In genomic region chr7:91289633-91290260, GRCh38 we compare ENCODE assay signal across 15 cellular contexts.
"Had no signal": no experiment of that assay in that cellular context is flagged by ENCODE, and none has a peak within 500 bp of the region (broad histone marks: within the 10 kb centered on the region; RNA-seq: fewer than 3 reads in every experiment).

No MANE protein-coding gene starts in this region.

- H3K27me3 ChIP-seq: adrenal gland had no signal

- H3K27me3 Mint-ChIP-seq: natural killer cell treated with Interleukin-12 subunit alpha and Interleukin-12 subunit beta and Interleukin-15 and Interleukin-18, amount 100 ng/mL, for 72 hours had no signal

- ATAC-seq: left cardiac atrium; natural killer cell treated with Interleukin-12 subunit alpha and Interleukin-12 subunit beta and Interleukin-15 and Interleukin-18, amount 100 ng/mL, for 72 hours; stimulated activated naive CD8-positive, alpha-beta T cell treated with anti-CD3 and anti-CD28 coated beads, Interleukin-15, amount 100 ng/mL, for 72 hours had no signal

- H3K36me3 ChIP-seq: adrenal gland, thoracic aorta had no signal

- H3K36me3 Mint-ChIP-seq: natural killer cell treated with Interleukin-12 subunit alpha and Interleukin-12 subunit beta and Interleukin-15 and Interleukin-18, amount 100 ng/mL, for 72 hours had no signal

- H3K4me3 Mint-ChIP-seq: activated B cell treated with CpG ODN at 0.5 μM for 24 hours; natural killer cell treated with Interleukin-12 subunit alpha and Interleukin-12 subunit beta and Interleukin-15 and Interleukin-18, amount 100 ng/mL, for 72 hours; stimulated activated naive CD8-positive, alpha-beta T cell treated with anti-CD3 and anti-CD28 coated beads, Interleukin-15, amount 100 ng/mL, for 72 hours; T-helper 1 cell treated with Interleukin-12 subunit alpha and Interleukin-12 subunit beta and Interleukin-4 antibody, amounts not matched to agents 30 μg/mL and 1 μg/mL, for 36 hours had no signal

- H3K4me1 Mint-ChIP-seq: activated B cell treated with CpG ODN at 0.5 μM for 24 hours; stimulated activated naive CD8-positive, alpha-beta T cell treated with anti-CD3 and anti-CD28 coated beads, Interleukin-15, amount 100 ng/mL, for 72 hours had no signal

- DNase-seq: activated B cell treated with CpG ODN at 0.5 μM for 24 hours; activated CD4-positive, alpha-beta T cell treated with anti-CD3 and anti-CD28 coated beads, Interleukin-2, amount 50 U/mL, for 1 hour; activated naive CD4-positive, alpha-beta T cell treated with anti-CD3 and anti-CD28 coated beads, Interleukin-2, amount 50 U/mL, for 16 hours; adrenal gland; erythroblast; hypothalamus; left cardiac atrium; occipital lobe; stimulated activated CD4-positive, alpha-beta T cell treated with anti-CD3 and anti-CD28 coated beads, Interleukin-4, amount 100 ng/mL, for 1 hour; stimulated activated CD8-positive, alpha-beta memory T cell treated with anti-CD3 and anti-CD28 coated beads, Interleukin-4, amount 100 ng/mL, for 48 hours; stimulated activated naive CD8-positive, alpha-beta T cell treated with anti-CD3 and anti-CD28 coated beads, Interleukin-15, amount 100 ng/mL, for 72 hours had no signal

- H3K27ac Mint-ChIP-seq: activated B cell treated with CpG ODN at 0.5 μM for 24 hours; natural killer cell treated with Interleukin-12 subunit alpha and Interleukin-12 subunit beta and Interleukin-15 and Interleukin-18, amount 100 ng/mL, for 72 hours; stimulated activated naive CD8-positive, alpha-beta T cell treated with anti-CD3 and anti-CD28 coated beads, Interleukin-15, amount 100 ng/mL, for 72 hours; T-helper 1 cell treated with Interleukin-12 subunit alpha and Interleukin-12 subunit beta and Interleukin-4 antibody, amounts not matched to agents 30 μg/mL and 1 μg/mL, for 36 hours had no signal

- H3K27ac ChIP-seq: adrenal gland, thoracic aorta had no signal

- H3K9me3 ChIP-seq: adrenal gland, thoracic aorta had no signal

- H3K4me3 ChIP-seq: adrenal gland, lung, thoracic aorta had no signal

- H3K9me3 Mint-ChIP-seq: activated B cell treated with CpG ODN at 0.5 μM for 24 hours; natural killer cell treated with Interleukin-12 subunit alpha and Interleukin-12 subunit beta and Interleukin-15 and Interleukin-18, amount 100 ng/mL, for 72 hours; stimulated activated naive CD8-positive, alpha-beta T cell treated with anti-CD3 and anti-CD28 coated beads, Interleukin-15, amount 100 ng/mL, for 72 hours; T-helper 1 cell treated with Interleukin-12 subunit alpha and Interleukin-12 subunit beta and Interleukin-4 antibody, amounts not matched to agents 30 μg/mL and 1 μg/mL, for 36 hours had no signal
